8 cellular contexts compared by ENCODE assay signal in the genomic region with DNA sequence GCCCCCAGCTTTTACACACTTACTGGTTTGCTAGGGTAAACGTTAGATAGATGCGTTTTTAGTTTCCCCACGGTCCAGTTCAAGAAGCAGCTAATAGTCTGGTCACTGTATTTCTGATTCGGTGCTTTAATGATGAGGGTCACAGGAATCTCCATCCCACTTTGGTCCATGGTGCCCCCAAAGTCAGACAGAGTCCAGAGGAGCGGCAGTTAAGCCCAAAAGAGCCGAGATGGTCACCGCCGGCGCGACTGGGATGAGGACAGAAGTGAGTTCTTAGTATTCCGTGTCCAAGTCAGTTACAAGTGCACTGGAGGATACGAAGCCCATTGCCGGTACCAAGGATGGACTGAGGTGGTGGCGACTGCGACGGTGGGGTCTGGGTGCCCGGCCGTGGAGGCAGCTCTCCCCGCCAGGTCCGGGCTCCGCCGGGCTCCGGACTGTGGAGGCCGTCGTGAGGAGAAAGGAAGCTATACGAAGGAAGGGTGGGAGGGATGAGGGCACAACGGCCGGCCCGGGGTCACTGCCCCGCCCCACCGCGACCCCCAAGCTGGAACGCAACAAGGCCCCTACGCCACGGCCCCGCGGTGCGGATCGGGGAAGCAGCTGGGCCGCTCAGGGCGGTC. TPM values are rescaled to one million over a fixed set of nuclear protein-coding genes. Genes with fewer than 3 reads are reported as not detected.
DNase-seq lines count a peak whose midpoint lies in the region; ATAC-seq and TF ChIP-seq lines count a peak whose summit lies in the region.

No MANE protein-coding gene starts in this region.

- peak overlapping the region; percentile 98 for H3K4me2 ChIP-seq in OCI-LY3 (ENCODE audit: low read length)

- H3K4me3 ChIP-seq in OCI-LY3 (ENCODE audit: low read length) (peak overlapping the region; percentile 85), left lung (peak overlapping the region; percentile 85 to 88), thymus (ENCODE audit: low read length) (peak overlapping the region; percentile 99)

- peak overlapping the region; percentile 85 for H3K27ac Mint-ChIP-seq in activated CD4-positive, alpha-beta T cell treated with anti-CD3 and anti-CD28 coated beads for 36 hours

- peaks cover 32% of the 10 kb centered on the region for H3K4me1 ChIP-seq in OCI-LY3 (ENCODE audit: low read length)
- peaks cover 24 to 73% of the 10 kb centered on the region in 2 donors for H3K4me1 ChIP-seq in left lung
- H3K4me1 ChIP-seq in thymus (ENCODE audit: control insufficient read depth, insufficient read depth, low read length): peaks cover 15% of the 10 kb centered on the region

- no peak for TF ChIP-seq CTCF in OCI-LY3 (IDR thresholded peaks at IDR 0.05; ENCODE audit: low read depth, low read length)
- no peak for TF ChIP-seq CTCF in left lung (IDR thresholded peaks at IDR 0.05)

- no peaks in the 10 kb centered on the region for H3K27me3 Mint-ChIP-seq in activated CD4-positive, alpha-beta T cell treated with anti-CD3 and anti-CD28 coated beads for 36 hours

- H3K36me3 ChIP-seq in OCI-LY3 (replicated peaks; ENCODE audit: low read depth, low read length) (peaks cover 5% of the 10 kb centered on the region), left lung (no peaks in the 10 kb centered on the region), thymus (ENCODE audit: control insufficient read depth, insufficient read depth) (no peaks in the 10 kb centered on the region)

- no peaks in the 10 kb centered on the region for H3K9me3 Mint-ChIP-seq in activated CD4-positive, alpha-beta T cell treated with anti-CD3 and anti-CD28 coated beads for 36 hours (ENCODE audit: low read depth)

- H2AFZ ChIP-seq in OCI-LY3 (ENCODE audit: low read depth, low read length): peak overlapping the region; percentile 53

- H3K27ac ChIP-seq in OCI-LY3 (ENCODE audit: low read length) (peak overlapping the region; percentile 51), caudate nucleus (ENCODE audit: low read depth, low read length) (peak overlapping the region; percentile 91), left lung (peak overlapping the region; percentile 97 to 100), thymus (ENCODE audit: low read depth) (peak overlapping the region; percentile 96)

- CTCF ChIA-PET in activated CD4-positive, alpha-beta T cell treated with anti-CD3 and anti-CD28 coated beads for 36 hours (lab: Charles Lee): interaction anchor here (0.6 to 3.9 kb wide), 3 partner anchors 33 to 215 kb away, joined by 3 to 15 read pairs (median 4); no protein-coding TSS in a partner anchor

- H3K4me1 Mint-ChIP-seq in activated CD4-positive, alpha-beta T cell treated with anti-CD3 and anti-CD28 coated beads for 36 hours: peaks cover 42% of the 10 kb centered on the region

- H3K79me2 ChIP-seq in OCI-LY3 (ENCODE audit: low read length): peaks cover 31% of the 10 kb centered on the region

- peaks cover 3% of the 10 kb centered on the region; the same call in 1 of the 2 replicates for H4K20me1 ChIP-seq in OCI-LY3 (ENCODE audit: insufficient read depth, low read length)

- POLR2A ChIA-PET in activated CD4-positive, alpha-beta T cell treated with anti-CD3 and anti-CD28 coated beads for 36 hours (lab: Charles Lee): interaction anchor here (1.3 to 3.7 kb wide), 2 partner anchors 31 to 107 kb away, joined by 3 to 45 read pairs; a partner anchor contains a TSS

- no peaks in the 10 kb centered on the region for H3K27me3 ChIP-seq in OCI-LY3 (ENCODE audit: low read depth, low read length)
- no peaks in the 10 kb centered on the region for H3K27me3 ChIP-seq in left lung
- no peaks in the 10 kb centered on the region for H3K27me3 ChIP-seq in thymus (ENCODE audit: control insufficient read depth, insufficient read depth)

- H3K4me3 Mint-ChIP-seq in activated CD4-positive, alpha-beta T cell treated with anti-CD3 and anti-CD28 coated beads for 36 hours: peak overlapping the region; percentile 97

- H3K9me3 ChIP-seq in OCI-LY3 (ENCODE audit: insufficient read depth, low read length) (no peaks in the 10 kb centered on the region), left lung (no peaks in the 10 kb centered on the region), thymus (ENCODE audit: control insufficient read depth) (no peaks in the 10 kb centered on the region)

- under 1% methylated on average over 41 of the region's 41 CpGs for WGBS in thymus

- no peak for ATAC-seq in activated CD4-positive, alpha-beta T cell treated with anti-CD3 and anti-CD28 coated beads for 36 hours
- ATAC-seq in HG02852 (IDR thresholded peaks at IDR 0.05; ENCODE audit: unreplicated experiment): peak; percentile 16
- peak; percentile 29 for ATAC-seq in left lung
- no peak for ATAC-seq in HG03521 (IDR thresholded peaks at IDR 0.05; ENCODE audit: unreplicated experiment)

- peaks cover 19% of the 10 kb centered on the region for H3K36me3 Mint-ChIP-seq in activated CD4-positive, alpha-beta T cell treated with anti-CD3 and anti-CD28 coated beads for 36 hours (ENCODE audit: low read depth)

- H3K9ac ChIP-seq in OCI-LY3 (ENCODE audit: low read length): peak overlapping the region; percentile 82

- no peak for DNase-seq in activated CD4-positive, alpha-beta T cell treated with anti-CD3 and anti-CD28 coated beads for 36 hours
- no peak for DNase-seq in activated CD4-positive, alpha-beta T cell treated with anti-CD3 and anti-CD28 coated beads for 4 hours
- DNase-seq in caudate nucleus (lab: John Stamatoyannopoulos, UW) (peak in 5 of 61 donors; percentile 37 to 75 (median 53)), left lung (peak in 1 of 2 donors; percentile 47)

- intact Hi-C loops in activated CD4-positive, alpha-beta T cell treated with anti-CD3 and anti-CD28 coated beads for 36 hours (cut with DNase I, micrococcal nuclease): loop anchor here (2.0 to 10.0 kb wide), 4 partner anchors 37 to 671 kb away; a partner anchor contains a TSS
- intact Hi-C loops in left lung (cut with DNase I): no loop called here

RNA-seq across cellular contexts. Expression of a gene that starts 0.7 kb away (rescaled TPM):
- total RNA-seq in activated CD4-positive, alpha-beta T cell treated with anti-CD3 and anti-CD28 coated beads for 36 hours: 10 to 100 TPM; 22.1 to 26.7 TPM
- total RNA-seq in left lung: 10 to 100 TPM; 31.3 to 31.6 TPM
- 20.7 TPM for polyA plus RNA-seq in thymus

Comparison
In these comparisons a context has a peak if more than half of its experiments do, and no peak if none do; other contexts are left out.
1. ATAC-seq: peak in HG02852 (single experiment) and left lung (single experiment); none in activated CD4-positive, alpha-beta T cell treated with anti-CD3 and anti-CD28 coated beads for 36 hours (single experiment) and HG03521 (single experiment).
2. intact Hi-C loops: an anchor here in activated CD4-positive, alpha-beta T cell treated with anti-CD3 and anti-CD28 coated beads for 36 hours (2.0 to 10.0 kb wide); none called in left lung.
3. Peak in every context shown above with its lines, with median percentiles within 50 percentile points of each other: H3K27ac ChIP-seq and H3K4me3 ChIP-seq.